19 cellular contexts compared by ENCODE assay signal in the genomic region with DNA sequence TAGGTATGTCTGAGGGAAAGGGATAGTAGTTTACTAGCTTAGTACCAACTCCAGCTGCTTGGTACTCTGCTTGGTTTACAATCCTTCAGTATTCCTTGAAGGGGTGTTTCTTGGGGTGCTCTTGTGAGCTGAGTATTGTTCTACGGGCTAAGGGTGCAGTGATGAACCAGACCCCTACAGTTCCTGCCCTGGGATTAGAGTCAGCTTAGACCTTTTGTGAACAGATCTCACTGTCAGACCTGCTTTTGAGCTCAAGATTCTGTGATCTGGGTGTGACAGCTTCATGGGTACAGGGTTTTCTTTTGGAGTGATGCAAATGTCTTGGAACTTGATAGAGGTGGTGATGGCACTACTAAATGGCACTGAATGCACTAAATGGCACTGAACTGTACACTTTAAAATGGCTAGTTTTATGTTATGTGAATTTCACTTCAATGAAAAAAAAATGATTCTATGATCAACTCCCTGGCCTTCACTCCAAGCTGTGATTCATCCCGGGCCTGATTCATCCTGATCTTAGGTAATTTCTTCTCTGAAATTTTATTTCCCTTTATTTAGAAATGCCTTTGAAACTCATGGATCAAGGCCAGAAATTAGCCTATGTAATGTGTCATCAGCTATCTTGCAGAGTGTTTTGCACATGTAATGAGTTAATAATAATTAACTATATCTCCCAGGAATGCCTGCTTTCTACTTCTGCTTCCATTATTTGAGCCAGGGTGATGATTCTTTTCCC.
DNase-seq lines count a peak whose midpoint lies in the region; TF ChIP-seq lines count a peak whose summit lies in the region.
"Had no signal": no experiment of that assay in that cellular context is flagged by ENCODE, and none has a peak within 500 bp of the region (broad histone marks: within the 10 kb centered on the region; RNA-seq: fewer than 3 reads in every experiment).

No MANE protein-coding gene starts in this region.

- no peaks in the 10 kb centered on the region for H3K9me2 ChIP-seq in PC-9 (ENCODE audit: insufficient read depth)

- no peaks in the 10 kb centered on the region for H3K36me3 ChIP-seq in PC-9 (ENCODE audit: low read depth)
- H3K36me3 ChIP-seq: heart left ventricle had no signal

- CTCF ChIA-PET in PC-9 (lab: Charles Lee), result no interaction called here

- POLR2A ChIA-PET in PC-9 (lab: Charles Lee; ENCODE audit: unreplicated experiment), result no interaction called here

- H3K27ac ChIP-seq in PC-9, result peak overlapping the region; percentile 40
- H3K27ac ChIP-seq: heart left ventricle had no signal

- H3K9me3 ChIP-seq in PC-9 (ENCODE audit: insufficient read depth, low read depth), result no peaks in the 10 kb centered on the region

- H3K4me1 ChIP-seq in PC-9 (replicated peaks; ENCODE audit: insufficient read depth), result 0 out of 2 replicates have a peak, but pooled peaks cover 11% of the 10 kb centered on the region

- no peak overlapping the region for H3K4me3 ChIP-seq in PC-9
- no peak overlapping the region for H3K4me3 ChIP-seq in choroid plexus epithelial cell (ENCODE audit: low read depth, low read length)
- H3K4me3 ChIP-seq: heart left ventricle had no signal

- no peak overlapping the region for H3K4me2 ChIP-seq in PC-9

- TF ChIP-seq CTCF in PC-9 (conservative IDR thresholded peaks at IDR 0.05) (no peak), choroid plexus epithelial cell (conservative IDR thresholded peaks at IDR 0.05; ENCODE audit: low read depth, low read length) (no peak)

- no peaks in the 10 kb centered on the region for H3F3A ChIP-seq in PC-9 (ENCODE audit: insufficient read depth, low read depth)

- no peaks in the 10 kb centered on the region for H3K27me3 ChIP-seq in PC-9 (ENCODE audit: insufficient read depth, low read depth)
- H3K27me3 ChIP-seq: heart left ventricle had no signal

- no peaks in the 10 kb centered on the region for H3K79me2 ChIP-seq in PC-9 (ENCODE audit: low read depth)

- no peak overlapping the region for H2AFZ ChIP-seq in PC-9

- DNase-seq in Daoy (ENCODE audit: low read depth) (peak; percentile 36), PC-9 (peak in 1 of 2 experiments; percentile 63), choroid plexus epithelial cell (ENCODE audit: low read depth) (peak; percentile 41), kidney glomerular epithelial cell (lab: John Stamatoyannopoulos, UW) (peak; percentile 82), dermis blood vessel endothelial cell (no peak), SKM-1 treated with dmso at 0.1 percent for 144 hours (lab: John Stamatoyannopoulos, UW; ENCODE audit: unreplicated experiment) (no peak), foreskin melanocyte (no peak), NCI-H748 (lab: John Stamatoyannopoulos, UW; ENCODE audit: unreplicated experiment) (no peak)
- DNase-seq: activated CD8-positive, alpha-beta T cell treated with anti-CD3 and anti-CD28 coated beads for 36 hours; activated naive CD8-positive, alpha-beta T cell treated with anti-CD3 and anti-CD28 coated beads, Interleukin-2, amount 10 ng/mL, durations not matched to agents 7 days and 5 days; activated T-cell treated with anti-CD3 and anti-CD28 coated beads, Interleukin-2, amount 50 U/mL, for 72 hours; COR-L47; GDM1; H9; heart left ventricle; MM.1S; NCI-H1694 treated with DMSO at 0.1 percent for 48 hours; NCI-H524 treated with DMSO at 0.1 percent for 48 hours; stimulated activated CD4-positive, alpha-beta T cell treated with anti-CD3 and anti-CD28 coated beads, Interleukin-4, amount 100 ng/mL, for 4 hours had no signal

- H4K20me1 ChIP-seq in PC-9 (ENCODE audit: insufficient read depth), result no peaks in the 10 kb centered on the region

- BruUV-seq in PC-9 (replicated peaks; lab: Mats Ljungman, UMichigan), result no TSS peak

- intact Hi-C loops in PC-9 (cut with micrococcal nuclease; ENCODE audit: unreplicated experiment), result no loop called here

Comparison
In these comparisons a context has a peak if more than half of its experiments do, and no peak if none do; other contexts are left out.
1. DNase-seq: peak in Daoy (single experiment), choroid plexus epithelial cell (single experiment) and kidney glomerular epithelial cell (single experiment); none in dermis blood vessel endothelial cell (single experiment), SKM-1 treated with dmso at 0.1 percent for 144 hours (single experiment), foreskin melanocyte (single experiment) and NCI-H748 (single experiment).